Comparison of ENCODE assay signal across 14 cellular contexts in genomic region chr5:80119337-80119736, GRCh38.
DNase-seq lines count a peak whose midpoint lies in the region; ATAC-seq, FAIRE-seq and TF ChIP-seq lines count a peak whose summit lies in the region.
"Had no signal": no experiment of that assay in that cellular context is flagged by ENCODE, and none has a peak within 500 bp of the region (broad histone marks: within the 10 kb centered on the region; RNA-seq: fewer than 3 reads in every experiment).

No MANE protein-coding gene starts in this region.

- no peak overlapping the region for H3K4me3 ChIP-seq in CD4-positive, alpha-beta memory T cell (ENCODE audit: low read length in 2 of 2)
- no peak overlapping the region for H3K4me3 ChIP-seq in naive thymus-derived CD4-positive, alpha-beta T cell (ENCODE audit: low read length)
- H3K4me3 ChIP-seq: A549, GM12878, K562 had no signal

- peaks cover 67% of the 10 kb centered on the region for H3K4me1 Mint-ChIP-seq in CD4-positive, alpha-beta T cell (ENCODE audit: low read depth)
- H3K4me1 Mint-ChIP-seq in CD4-positive, alpha-beta memory T cell = peaks cover 49 to 68% (median 59%) of the 10 kb centered on the region in 4 donors
- H3K4me1 Mint-ChIP-seq in naive thymus-derived CD4-positive, alpha-beta T cell = peaks cover 29 to 79% (median 71%) of the 10 kb centered on the region in 7 donors
- H3K4me1 Mint-ChIP-seq in effector memory CD8-positive, alpha-beta T cell (ENCODE audit: low read depth in 2 of 2) = peaks cover 10 to 16% of the 10 kb centered on the region in 2 donors

- no peak for ATAC-seq in CD4-positive, alpha-beta T cell (ENCODE audit: poor library complexity)
- no peak for ATAC-seq in naive thymus-derived CD4-positive, alpha-beta T cell
- no peak for ATAC-seq in effector memory CD8-positive, alpha-beta T cell (replicated peaks)
- no peak for ATAC-seq in GM18858 (IDR thresholded peaks at IDR 0.05; ENCODE audit: unreplicated experiment)
- ATAC-seq: A549, GM12878, K562 had no signal

- H3K4me1 ChIP-seq in CD4-positive, alpha-beta memory T cell (ENCODE audit: insufficient read depth, low read length) = peaks cover 41% of the 10 kb centered on the region
- H3K4me1 ChIP-seq in naive thymus-derived CD4-positive, alpha-beta T cell (ENCODE audit: control insufficient read depth in 2 of 2, insufficient read depth in 2 of 2, low read length in 2 of 2) = peaks cover 8 to 17% of the 10 kb centered on the region in 2 donors
- H3K4me1 ChIP-seq: A549, BE2C had no signal

- no peak for TF ChIP-seq CTCF in CD4-positive, alpha-beta T cell (IDR thresholded peaks at IDR 0.05)

- intact Hi-C loops in CD4-positive, alpha-beta T cell (cut with DNase I, micrococcal nuclease) = no loop called here
- intact Hi-C loops in CD4-positive, alpha-beta memory T cell (cut with micrococcal nuclease) = no loop called here
- intact Hi-C loops in naive thymus-derived CD4-positive, alpha-beta T cell (cut with micrococcal nuclease) = no loop called here

- no peak overlapping the region for H3K4me3 Mint-ChIP-seq in CD4-positive, alpha-beta T cell
- peak overlapping the region in 2 of 8 donors; percentile 17 to 26 for H3K4me3 Mint-ChIP-seq in CD4-positive, alpha-beta memory T cell
- peak overlapping the region in 1 of 10 donors; percentile 29 for H3K4me3 Mint-ChIP-seq in naive thymus-derived CD4-positive, alpha-beta T cell
- no peak overlapping the region for H3K4me3 Mint-ChIP-seq in effector memory CD8-positive, alpha-beta T cell

- H3K27ac ChIP-seq in CD4-positive, alpha-beta T cell (ENCODE audit: low read depth, low read length) = no peak overlapping the region
- no peak overlapping the region for H3K27ac ChIP-seq in CD4-positive, alpha-beta memory T cell (ENCODE audit: low read depth, low read length)
- H3K27ac ChIP-seq in naive thymus-derived CD4-positive, alpha-beta T cell (ENCODE audit: low read depth, low read length) = no peak overlapping the region
- H3K27ac ChIP-seq: A549, C4-2B had no signal

- no peak for DNase-seq in CD4-positive, alpha-beta T cell
- DNase-seq in CD4-positive, alpha-beta memory T cell = no peak
- DNase-seq in NCI-H1694 (lab: John Stamatoyannopoulos, UW) = peak; percentile 35
- no peak for DNase-seq in naive thymus-derived CD4-positive, alpha-beta T cell
- no peak for DNase-seq in GM19239 (ENCODE audit: insufficient read length, low spot score)
- no peak for DNase-seq in effector memory CD8-positive, alpha-beta T cell
- DNase-seq: BE2C, DMS79 had no signal

- POLR2A ChIA-PET in CD4-positive, alpha-beta T cell (lab: Charles Lee) = interaction anchor here (1.2 to 3.1 kb wide), 4 partner anchors 9 to 17 kb away, joined by 3 to 19 read pairs (median 4); no protein-coding TSS in a partner anchor
- POLR2A ChIA-PET in CD4-positive, alpha-beta memory T cell (lab: Charles Lee; ENCODE audit: partially characterized antibody) = interaction anchor here (0.8 to 5.5 kb wide), 8 partner anchors 10 to 150 kb away, joined by 3 to 37 read pairs (median 4); partner anchors contain the start of gene SERINC5
- POLR2A ChIA-PET in naive thymus-derived CD4-positive, alpha-beta T cell (lab: Charles Lee) = interaction anchor here (0.8 to 2.7 kb wide), 9 partner anchors 9 to 135 kb away, joined by 3 to 9 read pairs (median 4); no protein-coding TSS in a partner anchor

- H3K27me3 Mint-ChIP-seq in CD4-positive, alpha-beta T cell = no peaks in the 10 kb centered on the region
- no peaks in the 10 kb centered on the region for H3K27me3 Mint-ChIP-seq in CD4-positive, alpha-beta memory T cell
- no peaks in the 10 kb centered on the region for H3K27me3 Mint-ChIP-seq in naive thymus-derived CD4-positive, alpha-beta T cell
- no peaks in the 10 kb centered on the region for H3K27me3 Mint-ChIP-seq in effector memory CD8-positive, alpha-beta T cell

- no peaks in the 10 kb centered on the region for H3K9me3 ChIP-seq in CD4-positive, alpha-beta T cell (ENCODE audit: control insufficient read depth, low read length)
- peaks cover 2 to 3% of the 10 kb centered on the region in 2 donors for H3K9me3 ChIP-seq in CD4-positive, alpha-beta memory T cell (ENCODE audit: control insufficient read depth in 1 of 2, low read length in 2 of 2)
- H3K9me3 ChIP-seq in naive thymus-derived CD4-positive, alpha-beta T cell (ENCODE audit: control insufficient read depth in 2 of 3, low read length in 3 of 3) = peaks cover 0 to 6% (median 3%) of the 10 kb centered on the region in 3 experiments
- H3K9me3 ChIP-seq: A549, BE2C had no signal

- peak overlapping the region; percentile 45 for H3K27ac Mint-ChIP-seq in CD4-positive, alpha-beta T cell
- H3K27ac Mint-ChIP-seq in CD4-positive, alpha-beta memory T cell = peak overlapping the region in 4 of 7 donors; percentile 26 to 77 (median 52)
- H3K27ac Mint-ChIP-seq in naive thymus-derived CD4-positive, alpha-beta T cell = peak overlapping the region in 6 of 9 donors; percentile 9 to 52 (median 24)
- H3K27ac Mint-ChIP-seq in effector memory CD8-positive, alpha-beta T cell = no peak overlapping the region

- no peak for FAIRE-seq in GM19239 (lab: Jason Lieb, UNC)
- FAIRE-seq: A549, GM12878, H54, K562 had no signal

- H3K9me3 Mint-ChIP-seq in CD4-positive, alpha-beta T cell = peaks cover 2% of the 10 kb centered on the region
- peaks cover 0 to 20% (median 4%) of the 10 kb centered on the region in 8 donors for H3K9me3 Mint-ChIP-seq in CD4-positive, alpha-beta memory T cell
- H3K9me3 Mint-ChIP-seq in naive thymus-derived CD4-positive, alpha-beta T cell = peaks cover 0 to 36% (median 7%) of the 10 kb centered on the region in 11 donors
- H3K9me3 Mint-ChIP-seq in effector memory CD8-positive, alpha-beta T cell = no peaks in the 10 kb centered on the region

- no peaks in the 10 kb centered on the region for H3K36me3 ChIP-seq in CD4-positive, alpha-beta memory T cell (ENCODE audit: insufficient read depth, low read length)
- no peaks in the 10 kb centered on the region for H3K36me3 ChIP-seq in naive thymus-derived CD4-positive, alpha-beta T cell (ENCODE audit: control insufficient read depth in 2 of 3, insufficient read depth in 3 of 3, low read length in 3 of 3)
- H3K36me3 ChIP-seq: BE2C had no signal

- no peaks in the 10 kb centered on the region for H3K27me3 ChIP-seq in CD4-positive, alpha-beta T cell (ENCODE audit: control insufficient read depth, insufficient read depth, low read length)
- H3K27me3 ChIP-seq in CD4-positive, alpha-beta memory T cell (ENCODE audit: insufficient read depth, low read length) = no peaks in the 10 kb centered on the region
- H3K27me3 ChIP-seq in naive thymus-derived CD4-positive, alpha-beta T cell (ENCODE audit: control insufficient read depth in 2 of 2, insufficient read depth in 2 of 2, low read length in 2 of 2) = no peaks in the 10 kb centered on the region
- H3K27me3 ChIP-seq: BE2C had no signal

- CTCF ChIA-PET in CD4-positive, alpha-beta T cell (lab: Charles Lee) = interaction anchor here (0.6 to 1.1 kb wide), 3 partner anchors 27 to 36 kb away, joined by 3 read pairs; no protein-coding TSS in a partner anchor
- CTCF ChIA-PET in CD4-positive, alpha-beta memory T cell (lab: Charles Lee; ENCODE audit: partially characterized antibody) = interaction anchor here (1.0 to 2.7 kb wide), 6 partner anchors 10 to 36 kb away, joined by 3 to 18 read pairs (median 4); no protein-coding TSS in a partner anchor
- CTCF ChIA-PET in naive thymus-derived CD4-positive, alpha-beta T cell (lab: Charles Lee) = interaction anchor here (1.0 kb wide), 2 partner anchors 27 to 167 kb away, joined by 3 read pairs; no protein-coding TSS in a partner anchor

- peaks cover 62% of the 10 kb centered on the region for H3K36me3 Mint-ChIP-seq in CD4-positive, alpha-beta T cell (ENCODE audit: low read depth)
- H3K36me3 Mint-ChIP-seq in CD4-positive, alpha-beta memory T cell = peaks cover 31 to 38% of the 10 kb centered on the region in 2 donors
- H3K36me3 Mint-ChIP-seq in naive thymus-derived CD4-positive, alpha-beta T cell = peaks cover 4 to 65% (median 45%) of the 10 kb centered on the region in 5 donors
- peaks cover 10% of the 10 kb centered on the region for H3K36me3 Mint-ChIP-seq in effector memory CD8-positive, alpha-beta T cell (ENCODE audit: insufficient read depth)

Comparison
In these comparisons a context has a peak if more than half of its experiments do, and no peak if none do; other contexts are left out.
1. H3K27ac Mint-ChIP-seq: peak in CD4-positive, alpha-beta T cell (single experiment), CD4-positive, alpha-beta memory T cell (4 of 7) and naive thymus-derived CD4-positive, alpha-beta T cell (6 of 9); none in effector memory CD8-positive, alpha-beta T cell (0 of 2).